1 cellular context compared by ENCODE assay signal in the genomic region with DNA sequence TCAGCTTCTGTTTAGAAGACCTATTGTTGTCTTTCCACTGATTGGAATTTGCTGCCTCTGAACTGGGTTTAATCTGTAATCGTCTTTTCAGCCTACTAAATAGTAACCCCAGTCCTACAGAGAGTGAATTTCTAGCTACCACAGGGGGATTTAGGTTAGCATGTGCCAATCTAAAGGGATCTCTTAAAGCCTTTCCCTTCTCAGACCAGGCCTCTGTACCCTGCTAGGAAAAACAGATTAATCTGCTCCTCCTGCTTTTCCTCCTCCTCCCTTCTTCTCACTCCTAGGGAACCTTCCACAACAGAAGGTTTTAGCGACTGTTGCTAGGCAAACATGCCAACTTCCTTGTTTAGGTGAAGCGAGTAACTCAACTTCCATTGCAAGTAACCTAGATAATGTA.
TF ChIP-seq lines count a peak whose summit lies in the region.

No MANE protein-coding gene starts in this region.

TF ChIP-seq in K562, 482 proteins besides CTCF, POLR2A, EP300 and RAD21:
- TF ChIP-seq ELF1 (tag; IDR thresholded peaks at IDR 0.05): peak; percentile 58; the same call in 1 of the 2 replicates
- TF ChIP-seq NCOA1 (IDR thresholded peaks at IDR 0.05; ENCODE audit: low read depth): no peak
- TF ChIP-seq TBP (optimal IDR thresholded peaks at IDR 0.05; ENCODE audit: low read depth, low read length): no peak
- TF ChIP-seq, protein P1, sequence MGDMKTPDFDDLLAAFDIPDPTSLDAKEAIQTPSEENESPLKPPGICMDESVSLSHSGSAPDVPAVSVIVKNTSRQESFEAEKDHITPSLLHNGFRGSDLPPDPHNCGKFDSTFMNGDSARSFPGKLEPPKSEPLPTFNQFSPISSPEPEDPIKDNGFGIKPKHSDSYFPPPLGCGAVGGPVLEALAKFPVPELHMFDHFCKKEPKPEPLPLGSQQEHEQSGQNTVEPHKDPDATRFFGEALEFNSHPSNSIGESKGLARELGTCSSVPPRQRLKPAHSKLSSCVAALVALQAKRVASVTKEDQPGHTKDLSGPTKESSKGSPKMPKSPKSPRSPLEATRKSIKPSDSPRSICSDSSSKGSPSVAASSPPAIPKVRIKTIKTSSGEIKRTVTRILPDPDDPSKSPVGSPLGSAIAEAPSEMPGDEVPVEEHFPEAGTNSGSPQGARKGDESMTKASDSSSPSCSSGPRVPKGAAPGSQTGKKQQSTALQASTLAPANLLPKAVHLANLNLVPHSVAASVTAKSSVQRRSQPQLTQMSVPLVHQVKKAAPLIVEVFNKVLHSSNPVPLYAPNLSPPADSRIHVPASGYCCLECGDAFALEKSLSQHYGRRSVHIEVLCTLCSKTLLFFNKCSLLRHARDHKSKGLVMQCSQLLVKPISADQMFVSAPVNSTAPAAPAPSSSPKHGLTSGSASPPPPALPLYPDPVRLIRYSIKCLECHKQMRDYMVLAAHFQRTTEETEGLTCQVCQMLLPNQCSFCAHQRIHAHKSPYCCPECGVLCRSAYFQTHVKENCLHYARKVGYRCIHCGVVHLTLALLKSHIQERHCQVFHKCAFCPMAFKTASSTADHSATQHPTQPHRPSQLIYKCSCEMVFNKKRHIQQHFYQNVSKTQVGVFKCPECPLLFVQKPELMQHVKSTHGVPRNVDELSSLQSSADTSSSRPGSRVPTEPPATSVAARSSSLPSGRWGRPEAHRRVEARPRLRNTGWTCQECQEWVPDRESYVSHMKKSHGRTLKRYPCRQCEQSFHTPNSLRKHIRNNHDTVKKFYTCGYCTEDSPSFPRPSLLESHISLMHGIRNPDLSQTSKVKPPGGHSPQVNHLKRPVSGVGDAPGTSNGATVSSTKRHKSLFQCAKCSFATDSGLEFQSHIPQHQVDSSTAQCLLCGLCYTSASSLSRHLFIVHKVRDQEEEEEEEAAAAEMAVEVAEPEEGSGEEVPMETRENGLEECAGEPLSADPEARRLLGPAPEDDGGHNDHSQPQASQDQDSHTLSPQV (IDR thresholded peaks at IDR 0.05): peak; percentile 71
- TF ChIP-seq, protein P2, sequence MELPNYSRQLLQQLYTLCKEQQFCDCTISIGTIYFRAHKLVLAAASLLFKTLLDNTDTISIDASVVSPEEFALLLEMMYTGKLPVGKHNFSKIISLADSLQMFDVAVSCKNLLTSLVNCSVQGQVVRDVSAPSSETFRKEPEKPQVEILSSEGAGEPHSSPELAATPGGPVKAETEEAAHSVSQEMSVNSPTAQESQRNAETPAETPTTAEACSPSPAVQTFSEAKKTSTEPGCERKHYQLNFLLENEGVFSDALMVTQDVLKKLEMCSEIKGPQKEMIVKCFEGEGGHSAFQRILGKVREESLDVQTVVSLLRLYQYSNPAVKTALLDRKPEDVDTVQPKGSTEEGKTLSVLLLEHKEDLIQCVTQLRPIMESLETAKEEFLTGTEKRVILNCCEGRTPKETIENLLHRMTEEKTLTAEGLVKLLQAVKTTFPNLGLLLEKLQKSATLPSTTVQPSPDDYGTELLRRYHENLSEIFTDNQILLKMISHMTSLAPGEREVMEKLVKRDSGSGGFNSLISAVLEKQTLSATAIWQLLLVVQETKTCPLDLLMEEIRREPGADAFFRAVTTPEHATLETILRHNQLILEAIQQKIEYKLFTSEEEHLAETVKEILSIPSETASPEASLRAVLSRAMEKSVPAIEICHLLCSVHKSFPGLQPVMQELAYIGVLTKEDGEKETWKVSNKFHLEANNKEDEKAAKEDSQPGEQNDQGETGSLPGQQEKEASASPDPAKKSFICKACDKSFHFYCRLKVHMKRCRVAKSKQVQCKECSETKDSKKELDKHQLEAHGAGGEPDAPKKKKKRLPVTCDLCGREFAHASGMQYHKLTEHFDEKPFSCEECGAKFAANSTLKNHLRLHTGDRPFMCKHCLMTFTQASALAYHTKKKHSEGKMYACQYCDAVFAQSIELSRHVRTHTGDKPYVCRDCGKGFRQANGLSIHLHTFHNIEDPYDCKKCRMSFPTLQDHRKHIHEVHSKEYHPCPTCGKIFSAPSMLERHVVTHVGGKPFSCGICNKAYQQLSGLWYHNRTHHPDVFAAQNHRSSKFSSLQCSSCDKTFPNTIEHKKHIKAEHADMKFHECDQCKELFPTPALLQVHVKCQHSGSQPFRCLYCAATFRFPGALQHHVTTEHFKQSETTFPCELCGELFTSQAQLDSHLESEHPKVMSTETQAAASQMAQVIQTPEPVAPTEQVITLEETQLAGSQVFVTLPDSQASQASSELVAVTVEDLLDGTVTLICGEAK (IDR thresholded peaks at IDR 0.05): 0 out of 2 replicates have a peak, but pooled peaks have one; percentile 1
- TF ChIP-seq, protein P2 (CRISPR knock-in tag; IDR thresholded peaks at IDR 0.05): no peak
- TF ChIP-seq NCOR1 (IDR thresholded peaks at IDR 0.05): 0 out of 2 replicates have a peak, but pooled peaks have one; percentile 5
- TF ChIP-seq, protein P3, sequence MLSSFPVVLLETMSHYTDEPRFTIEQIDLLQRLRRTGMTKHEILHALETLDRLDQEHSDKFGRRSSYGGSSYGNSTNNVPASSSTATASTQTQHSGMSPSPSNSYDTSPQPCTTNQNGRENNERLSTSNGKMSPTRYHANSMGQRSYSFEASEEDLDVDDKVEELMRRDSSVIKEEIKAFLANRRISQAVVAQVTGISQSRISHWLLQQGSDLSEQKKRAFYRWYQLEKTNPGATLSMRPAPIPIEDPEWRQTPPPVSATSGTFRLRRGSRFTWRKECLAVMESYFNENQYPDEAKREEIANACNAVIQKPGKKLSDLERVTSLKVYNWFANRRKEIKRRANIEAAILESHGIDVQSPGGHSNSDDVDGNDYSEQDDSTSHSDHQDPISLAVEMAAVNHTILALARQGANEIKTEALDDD (IDR thresholded peaks at IDR 0.05): peak; percentile 55; the same call in 1 of the 2 replicates
- TF ChIP-seq FOXJ3 (CRISPR knock-in tag; IDR thresholded peaks at IDR 0.05): 0 out of 2 replicates have a peak, but pooled peaks have one; percentile 60
- 0 out of 2 replicates have a peak, but pooled peaks have one; percentile 55 for TF ChIP-seq MXI1 (IDR thresholded peaks at IDR 0.05; ENCODE audit: low read depth, low read length)
- TF ChIP-seq, protein P4, sequence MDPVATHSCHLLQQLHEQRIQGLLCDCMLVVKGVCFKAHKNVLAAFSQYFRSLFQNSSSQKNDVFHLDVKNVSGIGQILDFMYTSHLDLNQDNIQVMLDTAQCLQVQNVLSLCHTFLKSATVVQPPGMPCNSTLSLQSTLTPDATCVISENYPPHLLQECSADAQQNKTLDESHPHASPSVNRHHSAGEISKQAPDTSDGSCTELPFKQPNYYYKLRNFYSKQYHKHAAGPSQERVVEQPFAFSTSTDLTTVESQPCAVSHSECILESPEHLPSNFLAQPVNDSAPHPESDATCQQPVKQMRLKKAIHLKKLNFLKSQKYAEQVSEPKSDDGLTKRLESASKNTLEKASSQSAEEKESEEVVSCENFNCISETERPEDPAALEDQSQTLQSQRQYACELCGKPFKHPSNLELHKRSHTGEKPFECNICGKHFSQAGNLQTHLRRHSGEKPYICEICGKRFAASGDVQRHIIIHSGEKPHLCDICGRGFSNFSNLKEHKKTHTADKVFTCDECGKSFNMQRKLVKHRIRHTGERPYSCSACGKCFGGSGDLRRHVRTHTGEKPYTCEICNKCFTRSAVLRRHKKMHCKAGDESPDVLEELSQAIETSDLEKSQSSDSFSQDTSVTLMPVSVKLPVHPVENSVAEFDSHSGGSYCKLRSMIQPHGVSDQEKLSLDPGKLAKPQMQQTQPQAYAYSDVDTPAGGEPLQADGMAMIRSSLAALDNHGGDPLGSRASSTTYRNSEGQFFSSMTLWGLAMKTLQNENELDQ (CRISPR knock-in tag; IDR thresholded peaks at IDR 0.05; ENCODE audit: borderline replicate concordance): no peak
- TF ChIP-seq ZBTB17 (CRISPR knock-in tag; IDR thresholded peaks at IDR 0.05): peak; percentile 68; the same call in 1 of the 2 replicates
- TF ChIP-seq FOXK2 (conservative IDR thresholded peaks at IDR 0.05 in 1 of 2, IDR thresholded peaks at IDR 0.05 in 1 of 2; ENCODE audit: low read depth in 2 of 2): peak in 1 of 2 experiments; percentile 20; a peak in 1 of 4 replicates
- TF ChIP-seq ZNF239 (CRISPR knock-in tag; IDR thresholded peaks at IDR 0.05): no peak
- no peak for TF ChIP-seq ZNF347 (CRISPR knock-in tag; IDR thresholded peaks at IDR 0.05; ENCODE audit: low read depth)
- no peak for TF ChIP-seq ZNF184 (CRISPR knock-in tag; IDR thresholded peaks at IDR 0.05)
- TF ChIP-seq MAZ (CRISPR knock-in tag; conservative IDR thresholded peaks at IDR 0.05 in 1 of 2, IDR thresholded peaks at IDR 0.05 in 1 of 2): 0 out of 4 replicates have a peak, but pooled peaks of 1 of the 2 experiments have one; percentile 12
- TF ChIP-seq FOXJ2 (tag; IDR thresholded peaks at IDR 0.05): peak; percentile 99
- TF ChIP-seq SMARCA4 (IDR thresholded peaks at IDR 0.05): 0 out of 2 replicates have a peak, but pooled peaks have one; percentile 32
- no peak for TF ChIP-seq ZNF644 (tag; IDR thresholded peaks at IDR 0.05; ENCODE audit: low read depth)
- no peak for TF ChIP-seq NCOA2 (IDR thresholded peaks at IDR 0.05; ENCODE audit: partially characterized antibody in 2 of 2)
- TF ChIP-seq GABPA (tag; conservative IDR thresholded peaks at IDR 0.05; ENCODE audit: low read depth): no peak
- TF ChIP-seq, protein P5, sequence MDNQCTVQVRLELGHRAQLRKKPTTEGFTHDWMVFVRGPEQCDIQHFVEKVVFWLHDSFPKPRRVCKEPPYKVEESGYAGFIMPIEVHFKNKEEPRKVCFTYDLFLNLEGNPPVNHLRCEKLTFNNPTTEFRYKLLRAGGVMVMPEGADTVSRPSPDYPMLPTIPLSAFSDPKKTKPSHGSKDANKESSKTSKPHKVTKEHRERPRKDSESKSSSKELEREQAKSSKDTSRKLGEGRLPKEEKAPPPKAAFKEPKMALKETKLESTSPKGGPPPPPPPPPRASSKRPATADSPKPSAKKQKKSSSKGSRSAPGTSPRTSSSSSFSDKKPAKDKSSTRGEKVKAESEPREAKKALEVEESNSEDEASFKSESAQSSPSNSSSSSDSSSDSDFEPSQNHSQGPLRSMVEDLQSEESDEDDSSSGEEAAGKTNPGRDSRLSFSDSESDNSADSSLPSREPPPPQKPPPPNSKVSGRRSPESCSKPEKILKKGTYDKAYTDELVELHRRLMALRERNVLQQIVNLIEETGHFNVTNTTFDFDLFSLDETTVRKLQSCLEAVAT (IDR thresholded peaks at IDR 0.05): peak in 1 of 2 experiments; percentile 72; a peak in 2 of 4 replicates
- TF ChIP-seq RFX1 (IDR thresholded peaks at IDR 0.05): peak; percentile 85
- TF ChIP-seq, protein P6, sequence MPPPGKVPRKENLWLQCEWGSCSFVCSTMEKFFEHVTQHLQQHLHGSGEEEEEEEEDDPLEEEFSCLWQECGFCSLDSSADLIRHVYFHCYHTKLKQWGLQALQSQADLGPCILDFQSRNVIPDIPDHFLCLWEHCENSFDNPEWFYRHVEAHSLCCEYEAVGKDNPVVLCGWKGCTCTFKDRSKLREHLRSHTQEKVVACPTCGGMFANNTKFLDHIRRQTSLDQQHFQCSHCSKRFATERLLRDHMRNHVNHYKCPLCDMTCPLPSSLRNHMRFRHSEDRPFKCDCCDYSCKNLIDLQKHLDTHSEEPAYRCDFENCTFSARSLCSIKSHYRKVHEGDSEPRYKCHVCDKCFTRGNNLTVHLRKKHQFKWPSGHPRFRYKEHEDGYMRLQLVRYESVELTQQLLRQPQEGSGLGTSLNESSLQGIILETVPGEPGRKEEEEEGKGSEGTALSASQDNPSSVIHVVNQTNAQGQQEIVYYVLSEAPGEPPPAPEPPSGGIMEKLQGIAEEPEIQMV (tag; conservative IDR thresholded peaks at IDR 0.05; ENCODE audit: low read depth): 0 out of 2 replicates have a peak, but pooled peaks have one; percentile 8
- TF ChIP-seq ZFX (CRISPR knock-in tag; IDR thresholded peaks at IDR 0.05): no peak
